ENCODE assay signal across 8 cellular contexts in the genomic region with DNA sequence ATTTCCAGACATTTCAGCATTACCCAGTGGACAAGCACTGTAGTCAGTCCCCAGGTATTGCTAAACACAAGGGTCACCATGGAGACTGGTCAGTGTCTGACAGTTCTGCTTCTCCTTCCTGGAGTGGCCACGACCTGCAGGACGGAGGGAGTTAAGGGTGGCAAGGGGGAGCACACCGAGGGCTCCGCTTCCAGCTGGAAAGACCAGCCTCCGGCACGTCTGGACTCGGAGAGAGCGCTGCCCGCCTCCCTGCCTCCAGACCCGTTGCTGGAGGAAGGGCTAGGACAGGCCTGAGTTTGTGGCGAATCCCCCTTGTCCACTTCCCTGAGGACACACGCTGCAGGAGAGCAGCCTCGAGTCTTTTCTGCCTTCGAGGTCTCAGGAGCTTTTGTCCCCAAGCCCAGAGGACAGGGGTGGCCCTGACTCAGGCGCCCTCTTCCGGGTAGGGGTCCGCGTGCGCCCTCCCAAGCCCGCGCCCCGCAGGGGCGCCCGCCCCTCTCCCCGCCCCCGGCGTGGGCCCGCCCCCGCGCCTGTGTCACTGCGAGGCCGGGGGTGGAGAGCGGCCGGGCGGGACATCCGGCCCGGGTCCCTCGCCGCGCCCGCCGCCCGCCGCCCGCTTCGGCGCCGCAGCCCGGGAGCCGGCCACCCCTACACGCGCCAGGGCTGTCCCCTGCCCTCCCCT. TPM values are rescaled to one million over a fixed set of nuclear protein-coding genes. Genes with fewer than 3 reads are reported as not detected.
DNase-seq lines count a peak whose midpoint lies in the region; ATAC-seq and TF ChIP-seq lines count a peak whose summit lies in the region.

A gene with protein sequence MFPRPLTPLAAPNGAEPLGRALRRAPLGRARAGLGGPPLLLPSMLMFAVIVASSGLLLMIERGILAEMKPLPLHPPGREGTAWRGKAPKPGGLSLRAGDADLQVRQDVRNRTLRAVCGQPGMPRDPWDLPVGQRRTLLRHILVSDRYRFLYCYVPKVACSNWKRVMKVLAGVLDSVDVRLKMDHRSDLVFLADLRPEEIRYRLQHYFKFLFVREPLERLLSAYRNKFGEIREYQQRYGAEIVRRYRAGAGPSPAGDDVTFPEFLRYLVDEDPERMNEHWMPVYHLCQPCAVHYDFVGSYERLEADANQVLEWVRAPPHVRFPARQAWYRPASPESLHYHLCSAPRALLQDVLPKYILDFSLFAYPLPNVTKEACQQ (plus strand): TSS at position 562 of the 682 bp plus-strand sequence. CDS start 230 bp downstream, outside the sequence.

- H3K4me2 ChIP-seq in neural progenitor cell = peak within 1 kb of the TSS; percentile 91

- peaks cover 12% of the 10 kb centered on the region for H3K79me2 ChIP-seq in neural progenitor cell (ENCODE audit: low read depth)

- H3K27ac ChIP-seq in RWPE2 (ENCODE audit: poor library complexity, severe bottlenecking) (peak within 1 kb of the TSS; percentile 64), neural progenitor cell (no peak within 1 kb of the TSS)

- no peak within 1 kb of the TSS for H3K27ac Mint-ChIP-seq in neural progenitor cell
- peak within 1 kb of the TSS; percentile 90 for H3K27ac Mint-ChIP-seq in type B pancreatic cell

- H3K27me3 ChIP-seq in RWPE2 (ENCODE audit: insufficient read depth, poor library complexity, severe bottlenecking) (no peaks in the 10 kb centered on the region), neural progenitor cell (peaks cover 9% of the 10 kb centered on the region)

- H3K9ac ChIP-seq in neural progenitor cell = no peak within 1 kb of the TSS

- H3K9me3 Mint-ChIP-seq in neural progenitor cell = no peaks in the 10 kb centered on the region
- H3K9me3 Mint-ChIP-seq in type B pancreatic cell = no peaks in the 10 kb centered on the region

- H3K27me3 Mint-ChIP-seq in neural progenitor cell (ENCODE audit: insufficient read depth, low read depth) (peaks cover 11% of the 10 kb centered on the region), type B pancreatic cell (no peaks in the 10 kb centered on the region)

- peaks cover 7% of the 10 kb centered on the region for H4K20me1 ChIP-seq in neural progenitor cell (ENCODE audit: low read depth)

- H3K4me1 Mint-ChIP-seq in neural progenitor cell (peaks cover 24% of the 10 kb centered on the region), type B pancreatic cell (ENCODE audit: unreplicated experiment) (peaks cover 9% of the 10 kb centered on the region)

- H2AFZ ChIP-seq in neural progenitor cell (replicated peaks) = peak within 1 kb of the TSS; percentile 57

- DNase-seq in AG10803 (ENCODE audit: low read depth) = peak; percentile 54
- no peak for DNase-seq in RWPE2 (ENCODE audit: low spot score)
- peak; percentile 58 for DNase-seq in activated naive CD4-positive, alpha-beta T cell treated with Interleukin-2 at 50 U/mL for 16 hours
- peak; percentile 47 for DNase-seq in foreskin melanocyte
- peak; percentile 82 for DNase-seq in neural progenitor cell (ENCODE audit: low spot score)
- no peak for DNase-seq in type B pancreatic cell (ENCODE audit: extremely low spot score, unreplicated experiment)

- H3F3A ChIP-seq in neural progenitor cell (ENCODE audit: low read depth) = peaks cover 35% of the 10 kb centered on the region

- peak within 1 kb of the TSS; percentile 80 for H3K4me3 Mint-ChIP-seq in neural progenitor cell
- peak within 1 kb of the TSS; percentile 92 for H3K4me3 Mint-ChIP-seq in type B pancreatic cell

- no peaks in the 10 kb centered on the region for H3K9me3 ChIP-seq in RWPE2 (ENCODE audit: severe bottlenecking)
- H3K9me3 ChIP-seq in neural progenitor cell (ENCODE audit: low read depth) = no peaks in the 10 kb centered on the region

- TF ChIP-seq CTCF in AG10803 (conservative IDR thresholded peaks at IDR 0.05; ENCODE audit: low read length) = no peak
- TF ChIP-seq CTCF in RWPE2 (IDR thresholded peaks at IDR 0.05; ENCODE audit: poor library complexity, severe bottlenecking) = peak; percentile 24
- peak; percentile 19 for TF ChIP-seq CTCF in neural progenitor cell (IDR thresholded peaks at IDR 0.05)
- no peak for TF ChIP-seq CTCF in type B pancreatic cell (conservative IDR thresholded peaks at IDR 0.05)

- no peaks in the 10 kb centered on the region for H3K36me3 ChIP-seq in RWPE2 (ENCODE audit: low read depth)
- H3K36me3 ChIP-seq in neural progenitor cell = no peaks in the 10 kb centered on the region

- peaks cover 6% of the 10 kb centered on the region for H3K4me1 ChIP-seq in RWPE2 (ENCODE audit: insufficient read depth, poor library complexity, severe bottlenecking)
- peaks cover 6% of the 10 kb centered on the region for H3K4me1 ChIP-seq in neural progenitor cell

- H3K4me3 ChIP-seq in AG10803 (ENCODE audit: low read length) (peak within 1 kb of the TSS; percentile 78), RWPE2 (ENCODE audit: severe bottlenecking) (peak within 1 kb of the TSS; percentile 45), neural progenitor cell (peak within 1 kb of the TSS; percentile 64)

- H3K36me3 Mint-ChIP-seq in neural progenitor cell = peaks cover 2% of the 10 kb centered on the region
- no peaks in the 10 kb centered on the region for H3K36me3 Mint-ChIP-seq in type B pancreatic cell

- ATAC-seq in GM18867 (IDR thresholded peaks at IDR 0.05; ENCODE audit: unreplicated experiment) (peak; percentile 57), HG03432 (IDR thresholded peaks at IDR 0.05; ENCODE audit: unreplicated experiment) (peak; percentile 76), RWPE2 (ENCODE audit: low read depth) (peak; percentile 49)

RNA-seq across cellular contexts. Expression of the gene that starts here (rescaled TPM):
- total RNA-seq in neural progenitor cell (ENCODE audit: low replicate concordance) (11.9 and 17.5 TPM in 2 replicates), type B pancreatic cell (ENCODE audit: low replicate concordance) (12.7 and 24.2 TPM in 2 replicates)

Comparison
In these comparisons a context has a peak if more than half of its experiments do, and no peak if none do; other contexts are left out.
1. DNase-seq: peak in AG10803 (single experiment), activated naive CD4-positive, alpha-beta T cell treated with Interleukin-2 at 50 U/mL for 16 hours (single experiment), foreskin melanocyte (single experiment) and neural progenitor cell (single experiment); none in RWPE2 (single experiment) and type B pancreatic cell (single experiment).
2. CTCF ChIP-seq: peak in RWPE2 (single experiment) and neural progenitor cell (single experiment); none in AG10803 (single experiment) and type B pancreatic cell (single experiment).
3. Peak in every context shown above with its lines, with median percentiles within 50 percentile points of each other: H3K4me3 ChIP-seq and ATAC-seq.